In genomic region chr15:60480149-60480548, GRCh38 we compare ENCODE assay signal across 10 cellular contexts. TPM values are rescaled to one million over a fixed set of nuclear protein-coding genes. Genes with fewer than 3 reads are reported as not detected.
A peak's percentile ranks its signal among the peaks of the same experiment; 100 is the strongest.
DNase-seq lines count a peak whose midpoint lies in the region; ATAC-seq and TF ChIP-seq lines count a peak whose summit lies in the region.
"Had no signal": no experiment of that assay in that cellular context is flagged by ENCODE, and none has a peak within 500 bp of the region (broad histone marks: within the 10 kb centered on the region; RNA-seq: fewer than 3 reads in every experiment).

No MANE protein-coding gene starts in this region.

- no peak for TF ChIP-seq CTCF in GM10266 (IDR thresholded peaks at IDR 0.05; ENCODE audit: control insufficient read depth, insufficient read depth, low read depth, missing control alignments)
- no peak for TF ChIP-seq CTCF in MM.1S (IDR thresholded peaks at IDR 0.05; ENCODE audit: low read length)
- no peak for TF ChIP-seq CTCF in brain (conservative IDR thresholded peaks at IDR 0.05)
- no peak for TF ChIP-seq CTCF in osteocyte (IDR thresholded peaks at IDR 0.05)

- no peaks in the 10 kb centered on the region for H4K20me1 ChIP-seq in MM.1S (ENCODE audit: insufficient read depth, low read length)

- H3K79me2 ChIP-seq in MM.1S (ENCODE audit: low read length): peaks cover 34% of the 10 kb centered on the region

- H3K27me3 Mint-ChIP-seq in brain (peaks cover 4% of the 10 kb centered on the region), osteocyte (ENCODE audit: unreplicated experiment) (peaks cover 2% of the 10 kb centered on the region)

- peaks cover 27% of the 10 kb centered on the region for H3K4me1 ChIP-seq in MM.1S (ENCODE audit: low read length)

- H3K4me3 Mint-ChIP-seq in brain (peak overlapping the region; percentile 97 to 100 (median 99)), osteocyte (ENCODE audit: unreplicated experiment) (peak overlapping the region; percentile 19)

- peak overlapping the region; percentile 61 for H2AFZ ChIP-seq in MM.1S (ENCODE audit: low read length)

- ATAC-seq in activated CD4-positive, CD25-positive, alpha-beta regulatory T cell treated with anti-CD3 and anti-CD28 coated beads, Interleukin-2, amount 50 U/mL, for 24 hours: no peak

- peak overlapping the region; percentile 77; the same call in 1 of the 2 replicates for H3K4me3 ChIP-seq in MM.1S (ENCODE audit: low read length)

- peak overlapping the region; percentile 93 for H3K9ac ChIP-seq in MM.1S (ENCODE audit: low read length)

- DNase-seq in GM10266 (ENCODE audit: extremely low spot score) (peak; percentile 8), MM.1S (peak; percentile 32), osteocyte (ENCODE audit: extremely low spot score, unreplicated experiment) (no peak), NOMO-1 (lab: John Stamatoyannopoulos, UW; ENCODE audit: unreplicated experiment in 2 of 2) (no peak)
- no peak for DNase-seq in stimulated activated CD4-positive, alpha-beta T cell treated with anti-CD3 and anti-CD28 coated beads, Interleukin-1b, Interleukin-23, amount 100 ng/mL, for 48 hours
- DNase-seq: cerebellar nuclear complex, foreskin fibroblast, left ventricle myocardium superior had no signal

- H3K4me2 ChIP-seq in MM.1S (ENCODE audit: low read depth, low read length): peak overlapping the region; percentile 89

- H3K4me1 Mint-ChIP-seq in brain (peaks cover 50% of the 10 kb centered on the region), osteocyte (ENCODE audit: unreplicated experiment) (peaks cover 29% of the 10 kb centered on the region)

- peak overlapping the region; percentile 84 for H3K27ac ChIP-seq in MM.1S (ENCODE audit: low read length)

- H3K36me3 ChIP-seq in MM.1S (replicated peaks; ENCODE audit: insufficient read depth, low read length): no peaks in the 10 kb centered on the region; the same call in 1 of the 2 replicates

- H3K36me3 Mint-ChIP-seq in brain: peaks cover under 1% of the 10 kb centered on the region
- H3K36me3 Mint-ChIP-seq in osteocyte (ENCODE audit: unreplicated experiment): peaks cover 4% of the 10 kb centered on the region

- H3F3A ChIP-seq in MM.1S (ENCODE audit: insufficient read depth, low read length): peaks cover 12% of the 10 kb centered on the region

- peak overlapping the region in 4 of 5 experiments; percentile 22 to 99 (median 79) for H3K27ac Mint-ChIP-seq in brain
- peak overlapping the region; percentile 97 for H3K27ac Mint-ChIP-seq in osteocyte (ENCODE audit: unreplicated experiment)

- no peaks in the 10 kb centered on the region for H3K27me3 ChIP-seq in MM.1S (replicated peaks; ENCODE audit: insufficient read depth, low read length)

- H3K9me3 Mint-ChIP-seq in brain (peaks cover 0 to 4% (median 0%) of the 10 kb centered on the region in 5 experiments), osteocyte (ENCODE audit: unreplicated experiment) (no peaks in the 10 kb centered on the region)

- no peaks in the 10 kb centered on the region for H3K9me2 ChIP-seq in MM.1S (replicated peaks; ENCODE audit: insufficient read depth, low read length)

- no peaks in the 10 kb centered on the region for H3K9me3 ChIP-seq in MM.1S (replicated peaks; ENCODE audit: insufficient read depth, low read length)

RNA-seq across cellular contexts. Expression of gene ICE2, which starts 1.2 kb away (rescaled TPM):
- polyA plus RNA-seq in brain (ENCODE audit: insufficient read depth, low read depth, low replicate concordance): 17.5 TPM
- total RNA-seq in osteocyte: 48.2 and 50.3 TPM in 2 replicates

Comparison
In these comparisons a context has a peak if more than half of its experiments do, and no peak if none do; other contexts are left out.
1. DNase-seq: peak in GM10266 (single experiment) and MM.1S (single experiment); none in osteocyte (single experiment), NOMO-1 (0 of 2) and stimulated activated CD4-positive, alpha-beta T cell treated with anti-CD3 and anti-CD28 coated beads, Interleukin-1b, Interleukin-23, amount 100 ng/mL, for 48 hours (single experiment).